Comparison of ENCODE assay signal across 8 cellular contexts in the genomic region with DNA sequence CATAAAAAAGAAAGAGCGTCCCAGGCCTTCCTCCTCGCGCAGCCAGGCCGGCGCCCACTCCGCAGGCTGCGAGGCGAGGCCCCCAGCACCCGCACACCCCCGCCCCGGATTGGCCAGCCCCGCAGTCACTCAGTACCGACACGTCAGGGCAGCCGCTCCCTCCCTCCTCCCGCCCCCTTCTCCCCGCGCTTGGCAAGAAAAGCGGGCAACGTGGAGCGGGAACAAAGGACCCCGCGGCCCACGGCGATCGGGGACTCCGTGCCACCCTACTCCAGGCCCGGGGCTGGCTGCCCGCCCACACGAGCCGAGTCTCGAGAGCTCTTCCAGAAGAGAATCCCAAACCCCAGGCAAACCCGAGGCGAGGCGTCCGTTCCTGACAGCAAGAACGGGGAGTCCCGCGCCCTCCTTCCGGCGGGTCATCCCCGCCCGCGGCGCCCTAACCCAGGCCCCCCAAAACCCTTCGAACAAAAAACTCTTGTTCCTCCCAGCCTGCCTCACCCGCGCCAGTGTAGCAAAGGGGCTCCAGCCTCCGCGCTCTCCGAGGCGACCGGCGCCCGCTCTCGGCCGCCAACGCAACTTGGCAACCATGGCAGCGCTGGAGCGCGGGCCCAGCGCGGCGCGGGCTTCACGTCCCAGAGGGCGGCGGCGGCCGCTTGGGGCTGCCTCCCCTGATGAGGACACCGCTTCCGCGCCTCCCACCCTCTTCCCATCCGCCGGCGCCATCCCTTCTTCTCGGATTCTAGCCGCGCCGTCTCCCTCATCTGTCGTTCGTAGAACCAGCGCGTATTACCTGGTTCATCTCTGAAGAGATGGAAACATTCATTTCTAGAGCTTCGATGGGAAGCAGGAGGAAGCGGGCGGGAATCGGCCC. TPM values are rescaled to one million over a fixed set of nuclear protein-coding genes. Genes with fewer than 3 reads are reported as not detected.
DNase-seq lines count a peak whose midpoint lies in the region; TF ChIP-seq lines count a peak whose summit lies in the region.

No MANE protein-coding gene starts in this region.

- peaks cover 34% of the 10 kb centered on the region for H3K36me3 Mint-ChIP-seq in Caco-2 (ENCODE audit: insufficient read depth, unreplicated experiment)

- H3K4me1 Mint-ChIP-seq in Caco-2 (ENCODE audit: low read depth, unreplicated experiment): peaks cover 17% of the 10 kb centered on the region

- peak overlapping the region; percentile 98 for H3K27ac Mint-ChIP-seq in Caco-2 (ENCODE audit: unreplicated experiment)

- no peak for TF ChIP-seq CTCF in Caco-2 (IDR thresholded peaks at IDR 0.05; ENCODE audit: insufficient read depth in 1 of 2, low read depth in 1 of 2, low read length in 1 of 2, severe bottlenecking in 1 of 2, unreplicated experiment in 1 of 2)
- no peak for TF ChIP-seq CTCF in GM20000 (IDR thresholded peaks at IDR 0.05; ENCODE audit: extremely low read depth, missing control alignments)
- TF ChIP-seq CTCF in epithelial cell of esophagus (IDR thresholded peaks at IDR 0.05; ENCODE audit: insufficient read depth, low read depth, low read length, missing control alignments): peak; percentile 13

- intact Hi-C loops in Caco-2 (cut with micrococcal nuclease; ENCODE audit: unreplicated experiment): loop anchor here (1.0 to 10.0 kb wide), 8 partner anchors 86 to 365 kb away; a partner anchor contains a TSS

- H3K9me3 ChIP-seq in Caco-2 (no peaks in the 10 kb centered on the region), NT2/D1 (ENCODE audit: insufficient read depth, low read length) (peaks cover 8% of the 10 kb centered on the region; the same call in 1 of the 2 replicates)

- peaks cover 21% of the 10 kb centered on the region; the same call in 1 of the 2 replicates for H3K4me1 ChIP-seq in Caco-2
- no peaks in the 10 kb centered on the region for H3K4me1 ChIP-seq in NT2/D1 (ENCODE audit: insufficient read depth, insufficient read length)

- H3K4me3 Mint-ChIP-seq in Caco-2 (ENCODE audit: unreplicated experiment): peak overlapping the region; percentile 93

- H3K9ac ChIP-seq in NT2/D1 (ENCODE audit: insufficient read length, low read depth): peak overlapping the region; percentile 97

- POLR2A ChIA-PET in Caco-2 (lab: Charles Lee): interaction anchor here (0.6 to 1.4 kb wide), 9 partner anchors 33 to 330 kb away, joined by 3 to 13 read pairs (median 5); a partner anchor contains a TSS

- BruUV-seq in Caco-2 (replicated peaks; lab: Mats Ljungman, UMichigan): no TSS peak

- no peaks in the 10 kb centered on the region for H3K27me3 ChIP-seq in Caco-2 (replicated peaks; ENCODE audit: control insufficient read depth, insufficient read depth, low read length)
- no peaks in the 10 kb centered on the region for H3K27me3 ChIP-seq in NT2/D1 (ENCODE audit: insufficient read depth, insufficient read length)

- peak; percentile 93 to 96 for DNase-seq in Caco-2
- DNase-seq in GM20000 (ENCODE audit: low spot score): peak; percentile 90
- DNase-seq in HT-29 (ENCODE audit: low spot score): peak; percentile 81
- DNase-seq in NT2/D1 (ENCODE audit: low read depth, low spot score): peak; percentile 83
- peak; percentile 90 for DNase-seq in activated T-cell treated with anti-CD3 and anti-CD28 coated beads for 24 hours (ENCODE audit: low read depth)
- DNase-seq in epithelial cell of esophagus (ENCODE audit: low read depth): peak; percentile 92
- peak; percentile 94 for DNase-seq in mucosa of gallbladder (ENCODE audit: low spot score)
- DNase-seq in stimulated activated CD8-positive, alpha-beta memory T cell treated with anti-CD3 and anti-CD28 coated beads, Interleukin-4, amount 100 ng/mL, for 1 hour (ENCODE audit: low read depth in 2 of 2, low spot score in 1 of 2): peak; percentile 79 to 82

- H3K4me3 ChIP-seq in Caco-2 (ENCODE audit: low read depth, low read length) (peak overlapping the region; percentile 97), NT2/D1 (ENCODE audit: insufficient read length, low read depth) (peak overlapping the region; percentile 98), epithelial cell of esophagus (ENCODE audit: low read length) (peak overlapping the region; percentile 91)

- H3K27me3 Mint-ChIP-seq in Caco-2 (ENCODE audit: insufficient read depth, unreplicated experiment): no peaks in the 10 kb centered on the region

- H3K36me3 ChIP-seq in Caco-2 (ENCODE audit: control insufficient read depth, insufficient read depth, low read length) (no peaks in the 10 kb centered on the region), NT2/D1 (ENCODE audit: insufficient read depth, insufficient read length, low read length) (peaks cover 15% of the 10 kb centered on the region)

- no peaks in the 10 kb centered on the region for H3K9me3 Mint-ChIP-seq in Caco-2 (ENCODE audit: unreplicated experiment)

- CTCF ChIA-PET in Caco-2 (lab: Charles Lee): interaction anchor here (0.6 to 2.4 kb wide), 16 partner anchors 23 to 511 kb away, joined by 3 to 17 read pairs (median 6); no protein-coding TSS in a partner anchor

RNA-seq across cellular contexts. Expression of a gene that starts 0.6 kb away (rescaled TPM):
- 72.4 and 74.5 TPM in 2 replicates for total RNA-seq in Caco-2 (2022)
- 76.9 and 79.3 TPM in 2 replicates for total RNA-seq in HT-29 (2014; rRNA removed; shearing (Covaris generic))
- total RNA-seq in mucosa of gallbladder: 85.7 TPM

Comparison
In these comparisons a context has a peak if more than half of its experiments do, and no peak if none do; other contexts are left out.
1. Peak in every context shown above with its lines: DNase-seq and H3K4me3 ChIP-seq.